In the genomic region with DNA sequence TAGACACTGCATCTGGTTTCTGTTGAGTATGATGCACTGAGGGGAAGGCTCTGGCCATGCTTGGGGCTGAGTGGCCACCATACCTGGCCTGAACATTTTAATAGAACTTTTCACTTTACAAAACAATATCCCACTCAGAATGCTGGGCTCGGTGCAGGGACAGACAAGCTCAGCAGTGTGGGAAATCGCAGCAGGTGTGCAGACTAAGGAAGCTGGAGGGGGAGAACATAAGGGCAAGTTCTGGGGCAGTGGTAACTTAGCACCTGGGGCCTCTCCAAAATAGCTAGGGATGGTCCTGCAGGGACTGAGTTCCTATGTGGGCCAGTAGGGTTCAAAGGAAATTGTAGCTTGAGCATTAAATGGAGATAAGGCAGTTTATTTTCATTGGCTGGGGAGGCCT, we compare ENCODE assay signal across 23 cellular contexts.
"Had no signal": no experiment of that assay in that cellular context is flagged by ENCODE, and none has a peak within 500 bp of the region (broad histone marks: within the 10 kb centered on the region; RNA-seq: fewer than 3 reads in every experiment).

No MANE protein-coding gene starts in this region.

- H3K79me2 ChIP-seq: hepatocyte had no signal

- H3K9me3 Mint-ChIP-seq: natural killer cell; stimulated activated memory B cell treated with anti-CD40 and anti-IgM and Interleukin-4, amounts not matched to agents 10 μg/mL and 1 μg/mL and 100 μg/mL, for 72 hours; stimulated activated naive CD8-positive, alpha-beta T cell treated with anti-CD3 and anti-CD28 coated beads, Interleukin-15, amount 100 ng/mL, for 72 hours had no signal

- H3K4me1 Mint-ChIP-seq: natural killer cell; stimulated activated memory B cell treated with anti-CD40 and anti-IgM and Interleukin-4, amounts not matched to agents 10 μg/mL and 1 μg/mL and 100 μg/mL, for 72 hours; stimulated activated naive CD8-positive, alpha-beta T cell treated with anti-CD3 and anti-CD28 coated beads, Interleukin-15, amount 100 ng/mL, for 72 hours had no signal

- H3K36me3 ChIP-seq: heart right ventricle, left lung, lower lobe of right lung, right atrium auricular region, right lobe of liver, transverse colon, upper lobe of right lung had no signal

- DNase-seq: heart right ventricle; kidney glomerular epithelial cell; left cardiac atrium; left lung; lower lobe of right lung; mesenchymal stem cell; naive B cell; natural killer cell; right lobe of liver; stimulated activated CD4-positive, alpha-beta T cell treated with anti-CD3 and anti-CD28 coated beads, Interleukin-1b, Interleukin-23, amount 100 ng/mL, for 48 hours; stimulated activated CD4-positive, alpha-beta T cell treated with anti-CD3 and anti-CD28 coated beads, Interleukin-2, amount 100 ng/mL, for 48 hours; stimulated activated CD4-positive, alpha-beta T cell treated with anti-CD3 and anti-CD28 coated beads, Interleukin-4, amount 100 ng/mL, for 4 hours; stimulated activated CD8-positive, alpha-beta memory T cell treated with anti-CD3 and anti-CD28 coated beads, Interleukin-4, amount 100 ng/mL, for 48 hours; stimulated activated naive CD4-positive, alpha-beta T cell treated with Interleukin-2 at 50 U/mL for 16 hours; stimulated activated naive CD8-positive, alpha-beta T cell treated with anti-CD3 and anti-CD28 coated beads, Interleukin-15, amount 100 ng/mL, for 72 hours; substantia nigra; transverse colon; upper lobe of right lung had no signal

- H3K4me3 ChIP-seq: heart right ventricle, hepatocyte, left lung, lower lobe of right lung, right atrium auricular region, right lobe of liver, smooth muscle cell, transverse colon, upper lobe of right lung had no signal

- H3K9me3 ChIP-seq: heart right ventricle, left lung, lower lobe of right lung, right lobe of liver, transverse colon, upper lobe of right lung had no signal

- H3K36me3 Mint-ChIP-seq: naive B cell; natural killer cell; stimulated activated memory B cell treated with anti-CD40 and anti-IgM and Interleukin-4, amounts not matched to agents 10 μg/mL and 1 μg/mL and 100 μg/mL, for 72 hours had no signal

- H3K27me3 Mint-ChIP-seq: progenitor cell of endocrine pancreas; stimulated activated naive CD8-positive, alpha-beta T cell treated with anti-CD3 and anti-CD28 coated beads, Interleukin-15, amount 100 ng/mL, for 72 hours had no signal

- H3K27ac ChIP-seq: heart right ventricle, left lung, lower lobe of right lung, right lobe of liver, transverse colon, upper lobe of right lung had no signal

- H3K27ac Mint-ChIP-seq: natural killer cell; progenitor cell of endocrine pancreas; stimulated activated memory B cell treated with anti-CD40 and anti-IgM and Interleukin-4, amounts not matched to agents 10 μg/mL and 1 μg/mL and 100 μg/mL, for 72 hours; stimulated activated naive CD8-positive, alpha-beta T cell treated with anti-CD3 and anti-CD28 coated beads, Interleukin-15, amount 100 ng/mL, for 72 hours had no signal

- H3K4me2 ChIP-seq: hepatocyte, smooth muscle cell had no signal

- H2AFZ ChIP-seq: hepatocyte had no signal

- H3K27me3 ChIP-seq: heart right ventricle, hepatocyte, left lung, right atrium auricular region, right lobe of liver, transverse colon, upper lobe of right lung had no signal

- H3K4me3 Mint-ChIP-seq: naive B cell; natural killer cell; stimulated activated memory B cell treated with anti-CD40 and anti-IgM and Interleukin-4, amounts not matched to agents 10 μg/mL and 1 μg/mL and 100 μg/mL, for 72 hours; stimulated activated naive CD8-positive, alpha-beta T cell treated with anti-CD3 and anti-CD28 coated beads, Interleukin-15, amount 100 ng/mL, for 72 hours had no signal
